19 cellular contexts compared by ENCODE assay signal in genomic region chr5:54148062-54148461, GRCh38.
DNase-seq lines count a peak whose midpoint lies in the region; ATAC-seq and TF ChIP-seq lines count a peak whose summit lies in the region.
"Had no signal": no experiment of that assay in that cellular context is flagged by ENCODE, and none has a peak within 500 bp of the region (broad histone marks: within the 10 kb centered on the region; RNA-seq: fewer than 3 reads in every experiment).

No MANE protein-coding gene starts in this region.

- no peak overlapping the region for H3K9ac ChIP-seq in fibroblast of lung (ENCODE audit: insufficient read depth, low read length)
- H3K9ac ChIP-seq: BLaER1 had no signal

- H3K36me3 ChIP-seq in heart right ventricle (no peaks in the 10 kb centered on the region), fibroblast of lung (ENCODE audit: control insufficient read depth, insufficient read depth, low read length) (no peaks in the 10 kb centered on the region), Peyer's patch (no peaks in the 10 kb centered on the region)

- intact Hi-C loops in Right ventricle myocardium inferior (cut with DNase I) = no loop called here
- intact Hi-C loops in heart right ventricle (cut with DNase I) = no loop called here

- no peak for TF ChIP-seq POLR2A in Peyer's patch (IDR thresholded peaks at IDR 0.05)

- H3K27me3 ChIP-seq in heart right ventricle = no peaks in the 10 kb centered on the region
- H3K27me3 ChIP-seq in fibroblast of lung (ENCODE audit: control insufficient read depth, insufficient read depth, low read length) = no peaks in the 10 kb centered on the region
- H3K27me3 ChIP-seq in Peyer's patch = no peaks in the 10 kb centered on the region
- H3K27me3 ChIP-seq: BLaER1 had no signal

- H2AFZ ChIP-seq in fibroblast of lung (ENCODE audit: low read length) = no peak overlapping the region

- 57 to 68% methylated on average over 4 of the region's 4 CpGs for WGBS in heart right ventricle, 2 donors

- H3K4me3 ChIP-seq in heart right ventricle = no peak overlapping the region
- H3K4me3 ChIP-seq in fibroblast of lung (replicated peaks in 1 of 4; ENCODE audit: control extremely low read depth in 1 of 4, insufficient read depth in 1 of 4, low read depth in 3 of 4, low read length in 4 of 4) = no peak overlapping the region
- no peak overlapping the region for H3K4me3 ChIP-seq in Peyer's patch
- H3K4me3 ChIP-seq: BLaER1 had no signal

- H3K9me3 ChIP-seq in heart right ventricle (no peaks in the 10 kb centered on the region), fibroblast of lung (ENCODE audit: control insufficient read depth, insufficient read depth, low read depth, low read length) (no peaks in the 10 kb centered on the region), Peyer's patch (no peaks in the 10 kb centered on the region)
- H3K9me3 ChIP-seq: BLaER1 had no signal

- ATAC-seq in Right ventricle myocardium inferior = peak; percentile 27
- no peak for ATAC-seq in heart right ventricle
- no peak for ATAC-seq in HG02973 (IDR thresholded peaks at IDR 0.05; ENCODE audit: unreplicated experiment)
- ATAC-seq in GM21723 (IDR thresholded peaks at IDR 0.05; ENCODE audit: unreplicated experiment) = no peak
- ATAC-seq: HCT116; PC-3; stimulated activated naive B cell treated with anti-CD40 and anti-IgM and Interleukin-4, amounts not matched to agents 10 μg/mL and 1 μg/mL and 100 μg/mL, for 72 hours had no signal

- no peak overlapping the region for H3K4me2 ChIP-seq in fibroblast of lung (ENCODE audit: extremely low read depth, insufficient read depth, low read length)
- H3K4me2 ChIP-seq: BLaER1 had no signal

- H3K4me1 ChIP-seq in heart right ventricle (peaks cover 5 to 52% (median 28%) of the 10 kb centered on the region in 9 donors), fibroblast of lung (ENCODE audit: control insufficient read depth, extremely low read depth, insufficient read depth, low read length) (no peaks in the 10 kb centered on the region), Peyer's patch (no peaks in the 10 kb centered on the region)
- H3K4me1 ChIP-seq: BLaER1 had no signal

- TF ChIP-seq CTCF in heart right ventricle (IDR thresholded peaks at IDR 0.05) (peak in 3 of 9 donors; percentile 18 to 30 (median 24)), fibroblast of lung (conservative IDR thresholded peaks at IDR 0.05 in 1 of 2, IDR thresholded peaks at IDR 0.05 in 1 of 2; ENCODE audit: low read depth in 1 of 2, low read length in 2 of 2) (peak; percentile 31 to 51), Peyer's patch (IDR thresholded peaks at IDR 0.05) (no peak)

- H3K27ac ChIP-seq in heart right ventricle (peak overlapping the region in 1 of 10 donors; percentile 45), fibroblast of lung (ENCODE audit: insufficient read depth, low read length) (no peak overlapping the region), Peyer's patch (no peak overlapping the region)
- H3K27ac ChIP-seq: BLaER1, epithelial cell of prostate had no signal

- H3K79me2 ChIP-seq in fibroblast of lung (ENCODE audit: control insufficient read depth, insufficient read depth, low read length) = no peaks in the 10 kb centered on the region

- DNase-seq in Right ventricle myocardium inferior (ENCODE audit: missing footprints) (no peak), heart right ventricle (no peak), NCI-H69 (lab: John Stamatoyannopoulos, UW) (peak; percentile 81), fibroblast of lung (ENCODE audit: low read depth in 2 of 2) (peak in 1 of 2 donors; percentile 45), smooth muscle cell of the brain vasculature (ENCODE audit: low read depth, low spot score) (peak; percentile 13), Peyer's patch (no peak)
- DNase-seq: activated CD4-positive, alpha-beta memory T cell treated with anti-CD3 and anti-CD28 coated beads for 36 hours; activated effector memory CD4-positive, alpha-beta T cell treated with anti-CD3 and anti-CD28 coated beads, Interleukin-2, amount 50 U/mL, for 16 hours; central memory CD4-positive, alpha-beta T cell; midbrain; PC-3; stimulated activated CD4-positive, alpha-beta T cell treated with anti-CD3 and anti-CD28 coated beads, Interleukin-4, amount 100 ng/mL, for 24 hours; stimulated activated naive B cell treated with anti-CD40 and anti-IgM and Interleukin-4, amounts not matched to agents 10 μg/mL and 1 μg/mL and 100 μg/mL, for 72 hours; T-helper 2 cell had no signal

- H4K20me1 ChIP-seq in fibroblast of lung (ENCODE audit: control insufficient read depth, extremely low read depth, insufficient read depth, low read length) = no peaks in the 10 kb centered on the region
- H4K20me1 ChIP-seq: BLaER1 had no signal

Comparison
In these comparisons a context has a peak if more than half of its experiments do, and no peak if none do; other contexts are left out.
1. DNase-seq: peak in NCI-H69 (single experiment) and smooth muscle cell of the brain vasculature (single experiment); none in Right ventricle myocardium inferior (single experiment), heart right ventricle (0 of 2) and Peyer's patch (0 of 3).
2. CTCF ChIP-seq: peak in fibroblast of lung (2 of 2); none in Peyer's patch (0 of 6).